Comparison of ENCODE assay signal across 12 cellular contexts in genomic region chr12:62533755-62534107, GRCh38.
DNase-seq lines count a peak whose midpoint lies in the region; ATAC-seq and TF ChIP-seq lines count a peak whose summit lies in the region.
"Had no signal": no experiment of that assay in that cellular context is flagged by ENCODE, and none has a peak within 500 bp of the region (broad histone marks: within the 10 kb centered on the region; RNA-seq: fewer than 3 reads in every experiment).

No MANE protein-coding gene starts in this region.

- H2BK15ac ChIP-seq in IMR-90 (ENCODE audit: low read depth, low read length) = no peak overlapping the region

- 0 out of 2 replicates have a peak overlapping the region, but pooled peaks have one; percentile 14 for H3K14ac ChIP-seq in IMR-90 (replicated peaks; ENCODE audit: low read depth, low read length)

- H3K18ac ChIP-seq in IMR-90 (ENCODE audit: low read depth, low read length) = 0 out of 2 replicates have a peak overlapping the region, but pooled peaks have one; percentile 28

- H2AK9ac ChIP-seq in IMR-90 (replicated peaks; ENCODE audit: low read depth, low read length, poor library complexity) = no peak overlapping the region

- no peak for TF ChIP-seq POLR2A in IMR-90 (IDR thresholded peaks at IDR 0.05; ENCODE audit: low read depth, low read length)

- no peak overlapping the region for H4K5ac ChIP-seq in IMR-90 (ENCODE audit: low read depth, low read length)

- CTCF ChIA-PET in IMR-90 (lab: Yijun Ruan, JAX) = no interaction called here

- H2AFZ ChIP-seq in IMR-90 (replicated peaks; ENCODE audit: low read length, poor library complexity) = no peak overlapping the region

- no peak overlapping the region for H2BK20ac ChIP-seq in IMR-90 (ENCODE audit: low read depth, low read length)

- no peak overlapping the region for H3K4ac ChIP-seq in IMR-90 (ENCODE audit: low read depth, low read length)

- H3K23ac ChIP-seq in IMR-90 (ENCODE audit: low read depth, low read length) = no peak overlapping the region; the same call in 1 of the 2 replicates

- no peak overlapping the region for H3K9ac ChIP-seq in IMR-90 (ENCODE audit: low read depth, low read length)

- no peak for TF ChIP-seq CTCF in IMR-90 (conservative IDR thresholded peaks at IDR 0.05; ENCODE audit: low read depth, low read length)

- H3K9me3 ChIP-seq in IMR-90 (ENCODE audit: control insufficient read depth, insufficient read depth, low read length) = no peaks in the 10 kb centered on the region

- no peak overlapping the region for H2BK120ac ChIP-seq in IMR-90 (ENCODE audit: low read depth, low read length)

- POLR2A ChIA-PET in IMR-90 (lab: Charles Lee; ENCODE audit: unreplicated experiment) = no interaction called here

- no TSS peak for BruUV-seq in IMR-90 (replicated peaks; lab: Mats Ljungman, UMichigan)

- peaks cover 7% of the 10 kb centered on the region for H3K4me1 ChIP-seq in IMR-90 (ENCODE audit: control insufficient read depth, insufficient read depth, low read length)

- TF ChIP-seq RAD21 in IMR-90 (IDR thresholded peaks at IDR 0.05; ENCODE audit: low read length) = no peak

- no peaks in the 10 kb centered on the region for H3K27me3 ChIP-seq in IMR-90 (ENCODE audit: control insufficient read depth, insufficient read depth, low read length)

- H3K4me3 ChIP-seq in IMR-90 (ENCODE audit: insufficient read depth, low read depth, low read length) = no peak overlapping the region

- intact Hi-C loops in IMR-90 (cut with micrococcal nuclease) = loop anchor here (5.0 kb wide), 1 partner anchor 96 kb away; no protein-coding TSS in a partner anchor

- no peak overlapping the region for H2AK5ac ChIP-seq in IMR-90 (ENCODE audit: low read depth, low read length)

- H4K20me1 ChIP-seq in IMR-90 (ENCODE audit: insufficient read depth, low read length) = no peaks in the 10 kb centered on the region

- no peak overlapping the region for H3K56ac ChIP-seq in IMR-90 (ENCODE audit: extremely low read depth, insufficient read depth, low read length)

- 88% methylated on average over 1 of the region's 2 CpGs; no CpG with 5 or more reads in 1 of the 2 experiments for WGBS in IMR-90 (ENCODE audit: extremely low coverage in 2 of 2, insufficient read length in 1 of 2), 2 experiments

- ATAC-seq in GM21381 (IDR thresholded peaks at IDR 0.05; ENCODE audit: unreplicated experiment) = peak; percentile 65
- no peak for ATAC-seq in IMR-90 (ENCODE audit: low read depth)
- ATAC-seq in HG02759 (IDR thresholded peaks at IDR 0.05; ENCODE audit: unreplicated experiment) = no peak
- no peak for ATAC-seq in GM18520 (IDR thresholded peaks at IDR 0.05; ENCODE audit: unreplicated experiment)
- ATAC-seq: PC-3 had no signal

- in situ Hi-C loops in ACHN (cut with HindIII; ENCODE audit: low pct_ligation_motif_present, low pct_unique_long_range_greater_than_20kb, low sequenced_read_pairs) (no loop called here), IMR-90 (cut with MboI; ENCODE audit: low sequenced_read_pairs) (no loop called here)

- peaks cover 2% of the 10 kb centered on the region; the same call in 1 of the 2 replicates for H3K9me1 ChIP-seq in IMR-90 (ENCODE audit: insufficient read depth, low read length)

- H2BK5ac ChIP-seq in IMR-90 (ENCODE audit: low read depth, low read length, poor library complexity, severe bottlenecking) = peak overlapping the region; percentile 60

- H3K79me1 ChIP-seq in IMR-90 (ENCODE audit: low read depth in 1 of 2, low read length in 2 of 2) = peaks cover 5 to 11% of the 10 kb centered on the region in 2 experiments; a peak in 2 of 4 replicates

- DNase-seq in ACHN (peak; percentile 58), IMR-90 (peak; percentile 33), kidney glomerular epithelial cell (lab: John Stamatoyannopoulos, UW) (peak; percentile 13), KG1 (lab: John Stamatoyannopoulos, UW) (no peak), substantia nigra (lab: John Stamatoyannopoulos, UW) (no peak)
- DNase-seq: activated CD4-positive, CD25-positive, alpha-beta regulatory T cell treated with anti-CD3 and anti-CD28 coated beads, Interleukin-2, amount 50 U/mL, for 72 hours; NCI-H2029; NCI-H526 treated with DMSO at 0.1 percent for 48 hours; PC-3 had no signal

- peaks cover 15% of the 10 kb centered on the region for H3K36me3 ChIP-seq in IMR-90 (ENCODE audit: control insufficient read depth, insufficient read depth, low read length)

- H3K4me2 ChIP-seq in IMR-90 (ENCODE audit: low read depth, low read length) = peak overlapping the region; percentile 30; the same call in 1 of the 2 replicates

- dilution Hi-C loops in IMR-90 (cut with HindIII; ENCODE audit: low sequenced_read_pairs, unreplicated experiment) = no loop called here

- no peak overlapping the region for H4K8ac ChIP-seq in IMR-90 (ENCODE audit: low read depth in 2 of 2, low read length in 2 of 2)

- H3K27ac ChIP-seq in IMR-90 (ENCODE audit: insufficient read depth, low read length) (no peak overlapping the region), substantia nigra (ENCODE audit: low read depth, low read length, poor library complexity, severe bottlenecking) (no peak overlapping the region)

- H4K91ac ChIP-seq in IMR-90 (ENCODE audit: insufficient read depth, low read depth, low read length) = no peak overlapping the region

TF ChIP-seq in IMR-90, 13 proteins besides CTCF, POLR2A, EP300 and RAD21:
- TF ChIP-seq CHD1 (IDR thresholded peaks at IDR 0.05; ENCODE audit: low read depth, low read length) = no peak
- TF ChIP-seq FOS (IDR thresholded peaks at IDR 0.05; ENCODE audit: low read depth, low read length) = no peak
- TF ChIP-seq USF2 (IDR thresholded peaks at IDR 0.05; ENCODE audit: low read depth, low read length) = no peak
- no peak for TF ChIP-seq BHLHE40 (IDR thresholded peaks at IDR 0.05; ENCODE audit: low read depth, low read length)
- TF ChIP-seq MXI1 (IDR thresholded peaks at IDR 0.05; ENCODE audit: borderline replicate concordance, low read depth, low read length) = no peak
- no peak for TF ChIP-seq ELK1 (IDR thresholded peaks at IDR 0.05; ENCODE audit: borderline replicate concordance, low read depth, low read length)
- TF ChIP-seq RCOR1 (IDR thresholded peaks at IDR 0.05; ENCODE audit: insufficient replicate concordance, low read length) = no peak

Comparison
In these comparisons a context has a peak if more than half of its experiments do, and no peak if none do; other contexts are left out.
1. DNase-seq: peak in ACHN (single experiment), IMR-90 (single experiment) and kidney glomerular epithelial cell (single experiment); none in KG1 (single experiment) and substantia nigra (0 of 49).